ENCODE assay signal across 9 cellular contexts in genomic region chr12:132430838-132431826, GRCh38. TPM values are rescaled to one million over a fixed set of nuclear protein-coding genes. Genes with fewer than 3 reads are reported as not detected.
DNase-seq lines count a peak whose midpoint lies in the region; ATAC-seq and TF ChIP-seq lines count a peak whose summit lies in the region.
"Had no signal": no experiment of that assay in that cellular context is flagged by ENCODE, and none has a peak within 500 bp of the region (broad histone marks: within the 10 kb centered on the region; RNA-seq: fewer than 3 reads in every experiment).

No MANE protein-coding gene starts in this region.

- H3K4me1 Mint-ChIP-seq in MCF 10A (ENCODE audit: insufficient read depth, unreplicated experiment) (peaks cover 14% of the 10 kb centered on the region), glutamatergic neuron (ENCODE audit: low read depth, unreplicated experiment) (peaks cover 31% of the 10 kb centered on the region)

- ATAC-seq in activated CD4-positive, CD25-positive, alpha-beta regulatory T cell treated with anti-CD3 and anti-CD28 coated beads, Interleukin-2, amount 50 U/mL, for 24 hours: no peak

- TF ChIP-seq POLR2A in breast epithelium (IDR thresholded peaks at IDR 0.05): no peak

- H3K27ac Mint-ChIP-seq in MCF 10A (ENCODE audit: low read depth, unreplicated experiment): no peak overlapping the region
- peak overlapping the region; percentile 85 for H3K27ac Mint-ChIP-seq in glutamatergic neuron (ENCODE audit: unreplicated experiment)

- CTCF ChIA-PET in MCF 10A (lab: Yijun Ruan, JAX): interaction anchor here (0.6 to 1.2 kb wide), 6 partner anchors 17 to 979 kb away, joined by 3 to 4 read pairs (median 3); no protein-coding TSS in a partner anchor

- POLR2A ChIA-PET in MCF 10A (lab: Yijun Ruan, JAX): interaction anchor here (1.0 kb wide), 1 partner anchor 93 kb away, joined by 3 read pairs; no protein-coding TSS in a partner anchor

- H3K9me3 Mint-ChIP-seq in MCF 10A (ENCODE audit: unreplicated experiment) (no peaks in the 10 kb centered on the region), glutamatergic neuron (ENCODE audit: unreplicated experiment) (peaks cover 27% of the 10 kb centered on the region)
- H3K9me3 Mint-ChIP-seq: activated naive CD4-positive, alpha-beta T cell treated with anti-CD3 and anti-CD28 coated beads, Interleukin-2, amount 50 U/mL, for 72 hours had no signal

- H3K4me3 ChIP-seq in breast epithelium: peak overlapping the region in 1 of 3 donors; percentile 32

- H3K36me3 ChIP-seq in breast epithelium: no peaks in the 10 kb centered on the region

- intact Hi-C loops in MCF 10A (cut with micrococcal nuclease): no loop called here
- intact Hi-C loops in breast epithelium (cut with DNase I; ENCODE audit: low total_unique reads): no loop called here

- peaks cover 29% of the 10 kb centered on the region for H3K27me3 Mint-ChIP-seq in MCF 10A (ENCODE audit: insufficient read depth, unreplicated experiment)
- peaks cover 13% of the 10 kb centered on the region for H3K27me3 Mint-ChIP-seq in glutamatergic neuron (ENCODE audit: unreplicated experiment)

- TF ChIP-seq CTCF in MCF 10A (IDR thresholded peaks at IDR 0.05; ENCODE audit: unreplicated experiment) (no peak), breast epithelium (IDR thresholded peaks at IDR 0.05) (no peak), glutamatergic neuron (IDR thresholded peaks at IDR 0.05; ENCODE audit: partially characterized antibody, unreplicated experiment) (no peak)

- H3K4me3 Mint-ChIP-seq in MCF 10A (ENCODE audit: unreplicated experiment): no peak overlapping the region
- H3K4me3 Mint-ChIP-seq in glutamatergic neuron (ENCODE audit: unreplicated experiment): no peak overlapping the region

- H3K9me3 ChIP-seq in breast epithelium: no peaks in the 10 kb centered on the region

- H3K36me3 Mint-ChIP-seq in MCF 10A (ENCODE audit: insufficient read depth, unreplicated experiment): no peaks in the 10 kb centered on the region
- peaks cover 2% of the 10 kb centered on the region for H3K36me3 Mint-ChIP-seq in glutamatergic neuron (ENCODE audit: unreplicated experiment)

- TSS peak; percentile 93 for BruUV-seq in MCF 10A (replicated peaks; lab: Mats Ljungman, UMichigan)

- DNase-seq in MCF 10A (ENCODE audit: unreplicated experiment) (no peak), breast epithelium (ENCODE audit: low spot score in 2 of 2) (no peak), NCI-H345 (lab: John Stamatoyannopoulos, UW) (peak; percentile 72), glutamatergic neuron (no peak), NCI-H510A treated with DMSO at 0.1 percent for 48 hours (lab: John Stamatoyannopoulos, UW) (no peak), pons (ENCODE audit: low spot score) (no peak), GM19240 (ENCODE audit: insufficient read length, low spot score) (no peak)

- H3K27me3 ChIP-seq in breast epithelium: peaks cover 0 to 18% of the 10 kb centered on the region in 2 donors

- H3K27ac ChIP-seq in breast epithelium: no peak overlapping the region

- peaks cover 0 to 3% of the 10 kb centered on the region in 2 donors for H3K4me1 ChIP-seq in breast epithelium

RNA-seq across cellular contexts. Expression of gene FBRSL1, which starts 58.8 kb away (rescaled TPM):
- 47.4 and 48.8 TPM in 2 replicates for total RNA-seq in MCF 10A (2022)
- total RNA-seq in breast epithelium: 1 to 10 TPM; 3.5 to 9.8 (median 7.2) TPM
- 211 TPM for total RNA-seq in glutamatergic neuron (ENCODE audit: unreplicated experiment)
